8 cellular contexts compared by ENCODE assay signal in the genomic region with DNA sequence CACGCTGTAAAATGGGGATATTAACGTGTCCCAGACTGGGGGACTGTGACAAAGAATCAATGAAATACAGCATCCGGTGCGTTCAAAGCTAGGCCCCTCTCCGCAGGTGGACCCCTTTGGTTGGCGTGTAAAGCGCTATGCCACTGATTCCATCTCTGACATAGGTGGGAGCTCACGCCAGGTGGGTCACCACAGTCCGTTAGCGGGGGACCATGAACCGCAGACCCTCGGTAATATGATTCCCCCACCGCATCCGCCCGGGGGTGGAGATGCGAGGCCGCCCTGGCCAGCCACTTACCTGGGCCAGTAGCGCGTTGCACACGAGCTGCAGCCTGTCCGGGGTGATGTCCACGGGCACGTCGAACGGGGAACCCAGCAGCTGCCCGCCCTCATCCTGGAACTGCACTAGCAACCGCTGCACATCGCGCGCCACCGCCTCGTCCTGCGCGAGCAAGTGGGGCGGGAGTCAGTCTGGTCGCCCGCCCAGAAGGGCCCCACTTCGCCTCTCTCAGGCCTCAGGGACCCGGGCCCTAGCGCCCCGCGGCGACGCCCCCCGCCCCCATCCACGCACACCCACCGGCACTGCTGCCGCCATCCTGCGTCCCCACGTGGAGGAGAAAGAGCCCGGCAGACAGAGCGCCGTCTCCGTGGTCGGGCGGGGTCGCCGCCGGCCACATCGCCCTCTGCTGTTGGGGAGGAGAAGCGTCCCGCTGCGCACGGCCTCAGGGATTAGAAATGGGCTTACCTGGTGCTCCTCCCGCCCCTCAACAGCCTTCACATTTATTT. TPM values are rescaled to one million over a fixed set of nuclear protein-coding genes. Genes with fewer than 3 reads are reported as not detected.
DNase-seq lines count a peak whose midpoint lies in the region; ATAC-seq and TF ChIP-seq lines count a peak whose summit lies in the region.

A gene (minus strand): TSS at position 623 of the 786 bp plus-strand sequence. CDS start 28 bp downstream, at position 595.

- peak within 1 kb of the TSS in 2 of 7 donors; percentile 19 to 41 for H3K27ac Mint-ChIP-seq in CD14-positive monocyte
- peak within 1 kb of the TSS; percentile 81 for H3K27ac Mint-ChIP-seq in activated CD8-positive, alpha-beta memory T cell treated with anti-CD3 and anti-CD28 coated beads, Interleukin-2, amount 10 ng/mL, durations not matched to agents 7 days and 5 days

- in situ Hi-C loops in endometrial microvascular endothelial cells (cut with HindIII; ENCODE audit: inconsistent ontology term, low pct_unique_long_range_greater_than_20kb, low sequenced_read_pairs) = no loop called here

- peak within 1 kb of the TSS; percentile 83 to 91 for H3K4me3 Mint-ChIP-seq in CD14-positive monocyte
- peak within 1 kb of the TSS; percentile 81 for H3K4me3 Mint-ChIP-seq in activated CD8-positive, alpha-beta memory T cell treated with anti-CD3 and anti-CD28 coated beads, Interleukin-2, amount 10 ng/mL, durations not matched to agents 7 days and 5 days

- H3K9me3 ChIP-seq in mesodermal cell (ENCODE audit: control insufficient read depth, low read length) = no peaks in the 10 kb centered on the region

- DNase-seq in CD14-positive monocyte (ENCODE audit: low spot score) (peak; percentile 74), HS-5 (ENCODE audit: low read depth) (peak; percentile 39), NOMO-1 treated with DMSO at 0.1 percent for 48 hours (lab: John Stamatoyannopoulos, UW; ENCODE audit: unreplicated experiment) (peak; percentile 67)
- peak; percentile 90 for DNase-seq in activated CD8-positive, alpha-beta memory T cell treated with anti-CD3 and anti-CD28 coated beads, Interleukin-2, amount 10 ng/mL, durations not matched to agents 7 days and 5 days
- peak; percentile 81 for DNase-seq in stimulated activated CD8-positive, alpha-beta memory T cell treated with anti-CD3 and anti-CD28 coated beads, Interleukin-15, amount 100 ng/mL, for 1 hour (ENCODE audit: low read depth)

- no peaks in the 10 kb centered on the region for H3K4me1 ChIP-seq in mesodermal cell (ENCODE audit: control insufficient read depth, insufficient read depth, low read length, poor library complexity, severe bottlenecking)

- no peaks in the 10 kb centered on the region for H3K9me3 Mint-ChIP-seq in CD14-positive monocyte
- no peaks in the 10 kb centered on the region for H3K9me3 Mint-ChIP-seq in activated CD8-positive, alpha-beta memory T cell treated with anti-CD3 and anti-CD28 coated beads, Interleukin-2, amount 10 ng/mL, durations not matched to agents 7 days and 5 days (ENCODE audit: low read depth)

- H3K36me3 ChIP-seq in mesodermal cell (ENCODE audit: control insufficient read depth, insufficient read depth, low read length) = peaks cover 34% of the 10 kb centered on the region

- peaks cover 0 to 3% (median 2%) of the 10 kb centered on the region in 3 donors for H3K27me3 Mint-ChIP-seq in CD14-positive monocyte (ENCODE audit: low read depth in 3 of 3)
- H3K27me3 Mint-ChIP-seq in activated CD8-positive, alpha-beta memory T cell treated with anti-CD3 and anti-CD28 coated beads, Interleukin-2, amount 10 ng/mL, durations not matched to agents 7 days and 5 days = no peaks in the 10 kb centered on the region

- intact Hi-C loops in CD14-positive monocyte (cut with micrococcal nuclease) = no loop called here

- 0 to 1% methylated on average over 49 to 65 of the region's 65 CpGs for WGBS in mesodermal cell (ENCODE audit: insufficient coverage in 2 of 2), 2 experiments

- H3K4me1 Mint-ChIP-seq in CD14-positive monocyte = peaks cover 11% of the 10 kb centered on the region
- peaks cover 16% of the 10 kb centered on the region for H3K4me1 Mint-ChIP-seq in activated CD8-positive, alpha-beta memory T cell treated with anti-CD3 and anti-CD28 coated beads, Interleukin-2, amount 10 ng/mL, durations not matched to agents 7 days and 5 days

- TF ChIP-seq CTCF in CD14-positive monocyte (IDR thresholded peaks at IDR 0.05) = peak; percentile 97

- peak within 1 kb of the TSS; percentile 92 for H3K4me3 ChIP-seq in mesodermal cell (ENCODE audit: extremely low read depth, insufficient read depth, low read length, poor library complexity, severe bottlenecking)

- CTCF ChIA-PET in activated CD8-positive, alpha-beta memory T cell treated with anti-CD3 and anti-CD28 coated beads, Interleukin-2, amount 10 ng/mL, durations not matched to agents 7 days and 5 days (lab: Charles Lee) = interaction anchor here (0.9 to 1.9 kb wide), 10 partner anchors 15 to 622 kb away, joined by 3 to 11 read pairs (median 6); a partner anchor contains a TSS

- peak within 1 kb of the TSS; percentile 10 for H3K27ac ChIP-seq in mesodermal cell (ENCODE audit: low read depth, low read length, severe bottlenecking)

- H3K36me3 Mint-ChIP-seq in CD14-positive monocyte = peaks cover 19 to 20% of the 10 kb centered on the region in 2 donors
- peaks cover 12% of the 10 kb centered on the region for H3K36me3 Mint-ChIP-seq in activated CD8-positive, alpha-beta memory T cell treated with anti-CD3 and anti-CD28 coated beads, Interleukin-2, amount 10 ng/mL, durations not matched to agents 7 days and 5 days

- peak; percentile 78 for ATAC-seq in GM19395 (IDR thresholded peaks at IDR 0.05; ENCODE audit: unreplicated experiment)
- peak; percentile 93 for ATAC-seq in activated CD8-positive, alpha-beta memory T cell treated with anti-CD3 and anti-CD28 coated beads, Interleukin-2, amount 10 ng/mL, durations not matched to agents 7 days and 5 days

RNA-seq across cellular contexts. Expression of the gene that starts here (rescaled TPM):
- 1 to 10 TPM; 1.6 to 2.2 TPM for polyA plus RNA-seq in CD14-positive monocyte
- 10 to 100 TPM; 23.0 to 30.5 TPM for total RNA-seq in activated CD8-positive, alpha-beta memory T cell treated with anti-CD3 and anti-CD28 coated beads, Interleukin-2, amount 10 ng/mL, durations not matched to agents 7 days and 5 days
- 33.5 TPM for total RNA-seq in endometrial microvascular endothelial cells (ENCODE audit: inconsistent ontology term)
- polyA plus RNA-seq in mesodermal cell (2013, experiment 1 of 2) = 12.2 TPM
- polyA plus RNA-seq in mesodermal cell (2013, experiment 2 of 2) = 12.8 TPM

Comparison
In these comparisons a context has a peak if more than half of its experiments do, and no peak if none do; other contexts are left out.
1. Peak in every context shown above with its lines: DNase-seq, ATAC-seq, H3K4me3 ChIP-seq and H3K27ac ChIP-seq.
2. DNase-seq: peak in every context shown above with its lines; median percentile 90 in activated CD8-positive, alpha-beta memory T cell treated with anti-CD3 and anti-CD28 coated beads, Interleukin-2, amount 10 ng/mL, durations not matched to agents 7 days and 5 days; 81 in stimulated activated CD8-positive, alpha-beta memory T cell treated with anti-CD3 and anti-CD28 coated beads, Interleukin-15, amount 100 ng/mL, for 1 hour; 74 in CD14-positive monocyte; 67 in NOMO-1 treated with DMSO at 0.1 percent for 48 hours; 39 in HS-5.